Comparison of ENCODE assay signal across 12 cellular contexts in genomic region chr20:32007787-32008616, GRCh38. TPM values are rescaled to one million over a fixed set of nuclear protein-coding genes. Genes with fewer than 3 reads are reported as not detected.
DNase-seq lines count a peak whose midpoint lies in the region; ATAC-seq and TF ChIP-seq lines count a peak whose summit lies in the region.
"Had no signal": no experiment of that assay in that cellular context is flagged by ENCODE, and none has a peak within 500 bp of the region (broad histone marks: within the 10 kb centered on the region; RNA-seq: fewer than 3 reads in every experiment).

No MANE protein-coding gene starts in this region.

- H3K4me2 ChIP-seq in trophoblast cell (ENCODE audit: low read length) = no peak overlapping the region
- H3K4me2 ChIP-seq: hepatocyte had no signal

- no peaks in the 10 kb centered on the region for H3K9me3 ChIP-seq in RWPE2 (ENCODE audit: severe bottlenecking)
- H3K9me3 ChIP-seq in trophoblast cell (ENCODE audit: insufficient read depth, low read depth, low read length) = no peaks in the 10 kb centered on the region

- no peak overlapping the region for H4K91ac ChIP-seq in trophoblast cell (ENCODE audit: low read depth, low read length)

- DNase-seq in H4 (ENCODE audit: low spot score) = peak; percentile 38
- no peak for DNase-seq in RWPE2 (ENCODE audit: low spot score)
- DNase-seq in Right ventricle myocardium inferior (ENCODE audit: missing footprints) = no peak
- no peak for DNase-seq in trophoblast cell
- DNase-seq in activated gamma-delta T cell (lab: John Stamatoyannopoulos, UW) = no peak
- DNase-seq in central memory CD4-positive, alpha-beta T cell = no peak
- DNase-seq: natural killer cell; stimulated activated CD4-positive, alpha-beta T cell treated with anti-CD3 and anti-CD28 coated beads, Interleukin-2, amount 100 ng/mL, for 24 hours had no signal

- H2BK120ac ChIP-seq in trophoblast cell (ENCODE audit: insufficient read depth, low read length, poor library complexity) = no peak overlapping the region

- peak; percentile 43 for ATAC-seq in RWPE2 (ENCODE audit: low read depth)
- ATAC-seq in Right ventricle myocardium inferior = peak; percentile 70
- ATAC-seq in HG02840 (IDR thresholded peaks at IDR 0.05; ENCODE audit: low FRiP score, unreplicated experiment) = no peak
- no peak for ATAC-seq in GM18868 (IDR thresholded peaks at IDR 0.05; ENCODE audit: unreplicated experiment)
- ATAC-seq: natural killer cell had no signal

- H2AK5ac ChIP-seq in trophoblast cell (ENCODE audit: low read length) = no peak overlapping the region

- H3K27me3 ChIP-seq in RWPE2 (ENCODE audit: insufficient read depth, poor library complexity, severe bottlenecking) (peaks cover 7% of the 10 kb centered on the region), trophoblast cell (ENCODE audit: insufficient read depth, low read length) (no peaks in the 10 kb centered on the region)

- H4K12ac ChIP-seq in trophoblast cell (ENCODE audit: low read depth, low read length) = no peak overlapping the region

- H2BK5ac ChIP-seq in trophoblast cell (ENCODE audit: low read depth, low read length, poor library complexity) = no peak overlapping the region

- no peak overlapping the region for H3K18ac ChIP-seq in trophoblast cell (ENCODE audit: low read length)

- H3K36me3 ChIP-seq in RWPE2 (ENCODE audit: low read depth) = no peaks in the 10 kb centered on the region
- H3K36me3 ChIP-seq in trophoblast cell (ENCODE audit: control insufficient read depth in 1 of 2, insufficient read depth in 2 of 2, low read length in 2 of 2) = no peaks in the 10 kb centered on the region

- no CpG with 5 or more reads among the region's 10 CpGs for WGBS in trophoblast cell (ENCODE audit: extremely low coverage, insufficient coverage, insufficient read length)

- no peak for TF ChIP-seq CTCF in RWPE2 (IDR thresholded peaks at IDR 0.05; ENCODE audit: poor library complexity, severe bottlenecking)

- no peak overlapping the region for H3K27ac ChIP-seq in RWPE2 (ENCODE audit: poor library complexity, severe bottlenecking)
- no peak overlapping the region for H3K27ac ChIP-seq in trophoblast cell (ENCODE audit: low read depth, low read length)
- H3K27ac ChIP-seq: hepatocyte had no signal

- no peak overlapping the region for H3K9ac ChIP-seq in trophoblast cell (ENCODE audit: low read length)

- intact Hi-C loops in Right ventricle myocardium inferior (cut with DNase I) = no loop called here

- H4K8ac ChIP-seq in trophoblast cell (ENCODE audit: low read depth, low read length) = no peak overlapping the region

- no peak overlapping the region for H3K4ac ChIP-seq in trophoblast cell (ENCODE audit: low read depth, low read length)

- no peaks in the 10 kb centered on the region for H3K4me1 ChIP-seq in RWPE2 (ENCODE audit: insufficient read depth, poor library complexity, severe bottlenecking)
- H3K4me1 ChIP-seq in trophoblast cell (ENCODE audit: control insufficient read depth in 1 of 2, insufficient read depth in 2 of 2, low read length in 2 of 2) = peaks cover 0 to 5% of the 10 kb centered on the region in 2 experiments

- no peaks in the 10 kb centered on the region for H3K79me2 ChIP-seq in trophoblast cell (ENCODE audit: control insufficient read depth, insufficient read depth, low read length, poor library complexity)
- H3K79me2 ChIP-seq: hepatocyte had no signal

- no peak overlapping the region for H3K23ac ChIP-seq in trophoblast cell (ENCODE audit: low read length)

- H2AFZ ChIP-seq in trophoblast cell (ENCODE audit: insufficient read depth, low read length, poor library complexity) = peak overlapping the region; percentile 17
- H2AFZ ChIP-seq: hepatocyte had no signal

- H3K14ac ChIP-seq in trophoblast cell (ENCODE audit: low read length) = no peak overlapping the region

- H3K79me1 ChIP-seq in trophoblast cell (ENCODE audit: low read length) = no peaks in the 10 kb centered on the region

- H2BK12ac ChIP-seq in trophoblast cell (ENCODE audit: low read length) = no peak overlapping the region

- H3K4me3 ChIP-seq in RWPE2 (ENCODE audit: severe bottlenecking) = no peak overlapping the region
- no peak overlapping the region for H3K4me3 ChIP-seq in trophoblast cell (ENCODE audit: low read depth, low read length)
- H3K4me3 ChIP-seq: hepatocyte had no signal

RNA-seq across cellular contexts. Expression of gene CCM2L, which starts 2.2 kb away (rescaled TPM):
- 0.04 TPM in 1 of 2 replicates, not detected in the other for total RNA-seq in H4 (2014; rRNA removed; shearing (Covaris generic))
- total RNA-seq in Right ventricle myocardium inferior = 10.3 TPM
- 0.24 and 0.25 TPM in 2 replicates for polyA plus RNA-seq in trophoblast cell (2013)
- total RNA-seq: activated T-helper 1 cell treated with anti-CD3 and anti-CD28 coated beads, Interleukin-12 subunit alpha, Interleukin-12 subunit beta, Interleukin-2, Interleukin-4 antibody, amounts not matched to agents 30 ng/mL and 10 ng/mL and 1 ng/mL, durations not matched to agents 14 hours and 24 hours and 36 hours; natural killer cell had no signal

RNA-seq across cellular contexts. Expression of gene XKR7, which starts 40.1 kb away (rescaled TPM):
- total RNA-seq in H4 (2014; rRNA removed; shearing (Covaris generic)) = not detected in 2 replicates
- not detected for total RNA-seq in Right ventricle myocardium inferior
- 0.28 and 0.37 TPM in 2 replicates for polyA plus RNA-seq in trophoblast cell (2013)
- total RNA-seq: activated T-helper 1 cell treated with anti-CD3 and anti-CD28 coated beads, Interleukin-12 subunit alpha, Interleukin-12 subunit beta, Interleukin-2, Interleukin-4 antibody, amounts not matched to agents 30 ng/mL and 10 ng/mL and 1 ng/mL, durations not matched to agents 14 hours and 24 hours and 36 hours; natural killer cell had no signal
- polyA plus RNA-seq: hepatocyte had no signal

RNA-seq across cellular contexts. Expression of gene HCK, which starts 44.0 kb away (rescaled TPM):
- total RNA-seq in H4 (2014; rRNA removed; shearing (Covaris generic)) = not detected in 2 replicates
- 7.0 TPM for total RNA-seq in Right ventricle myocardium inferior
- 0.04 TPM in 1 of 2 replicates, not detected in the other for polyA plus RNA-seq in trophoblast cell (2013)

RNA-seq across cellular contexts. Expression of gene PDRG1, which starts 56.2 kb away (rescaled TPM):
- 4.4 and 6.2 TPM in 2 replicates for total RNA-seq in H4 (2014; rRNA removed; shearing (Covaris generic))
- total RNA-seq in Right ventricle myocardium inferior = 11.0 TPM
- 11.1 and 11.3 TPM in 2 replicates for polyA plus RNA-seq in trophoblast cell (2013)

Comparison
In these comparisons a context has a peak if more than half of its experiments do, and no peak if none do; other contexts are left out.
1. ATAC-seq: peak in RWPE2 (single experiment) and Right ventricle myocardium inferior (single experiment); none in HG02840 (single experiment) and GM18868 (single experiment).
2. RNA of gene CCM2L, which starts 2.2 kb away (total RNA-seq): 10.3 TPM in Right ventricle myocardium inferior (single experiment); 0.04 TPM in H4; every median in the first group is over 10 times any median in the second.